23 cellular contexts compared by ENCODE assay signal in the genomic region with DNA sequence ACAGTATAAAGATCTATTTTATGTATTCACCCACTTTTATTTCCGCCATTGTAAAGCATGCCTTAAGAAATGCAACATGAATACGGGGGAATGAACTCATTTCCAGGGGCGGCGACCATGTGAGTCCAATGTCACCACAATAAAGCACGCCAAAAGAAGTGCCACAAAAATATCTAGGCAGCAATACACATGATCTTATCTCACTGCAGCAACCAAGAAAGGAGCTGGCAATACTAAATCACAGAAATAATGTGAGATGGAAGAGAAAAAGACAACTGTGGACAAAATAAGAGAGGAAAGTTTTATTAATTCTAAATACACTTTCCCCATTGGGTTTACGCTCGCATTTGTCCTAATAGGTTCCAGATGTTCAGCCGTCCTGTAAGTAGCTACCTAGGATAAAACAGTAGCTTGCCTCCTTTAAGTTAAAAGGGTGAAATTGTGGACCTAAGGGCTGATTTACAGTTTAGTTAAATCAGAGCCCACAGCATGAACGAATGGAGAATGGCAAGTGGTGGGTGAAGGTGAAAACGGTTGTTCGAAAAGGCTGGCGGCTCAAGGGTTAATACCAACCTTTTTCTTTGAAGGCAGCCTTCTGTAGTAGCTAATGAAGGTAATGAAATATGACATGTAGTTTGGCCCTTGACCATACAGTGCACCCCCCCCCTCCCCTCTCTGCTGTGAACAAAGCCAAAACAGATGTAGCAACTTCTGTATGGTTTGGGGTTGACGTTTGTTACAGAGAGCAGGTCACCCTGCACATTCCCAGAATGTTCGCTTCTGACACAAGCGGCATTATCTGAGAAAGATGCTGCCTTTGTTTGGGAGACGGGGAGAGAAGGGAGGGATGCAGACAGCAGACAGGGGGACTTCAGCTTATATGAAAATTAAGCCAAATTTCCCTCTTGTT.
"Had no signal": no experiment of that assay in that cellular context is flagged by ENCODE, and none has a peak within 500 bp of the region (broad histone marks: within the 10 kb centered on the region; RNA-seq: fewer than 3 reads in every experiment).

No MANE protein-coding gene starts in this region.

- H3K4me1 ChIP-seq: parathyroid adenoma, right lobe of liver, testis, transverse colon had no signal

- H3K27me3 ChIP-seq: esophagus muscularis mucosa, right lobe of liver, testis, transverse colon had no signal

- H3K9me3 ChIP-seq: esophagus muscularis mucosa, right lobe of liver, testis, transverse colon had no signal

- H3K4me3 ChIP-seq: esophagus muscularis mucosa, right lobe of liver, testis, transverse colon had no signal

- H3K27ac ChIP-seq: esophagus muscularis mucosa, parathyroid adenoma, right lobe of liver, testis, transverse colon had no signal

- H3K36me3 Mint-ChIP-seq: activated CD8-positive, alpha-beta memory T cell treated with anti-CD3 and anti-CD28 coated beads, Interleukin-2, amount 10 ng/mL, durations not matched to agents 7 days and 5 days; activated naive CD4-positive, alpha-beta T cell treated with anti-CD3 and anti-CD28 coated beads, Interleukin-2, amount 50 U/mL, for 24 hours; memory B cell had no signal

- H3K79me2 ChIP-seq: parathyroid adenoma had no signal

- H3K4me1 Mint-ChIP-seq: activated B cell treated with CpG ODN at 0.5 μM for 24 hours; activated CD4-positive, alpha-beta T cell treated with anti-CD3 and anti-CD28 coated beads for 36 hours; activated CD8-positive, alpha-beta memory T cell treated with anti-CD3 and anti-CD28 coated beads, Interleukin-2, amount 10 ng/mL, durations not matched to agents 7 days and 5 days; activated naive CD4-positive, alpha-beta T cell treated with anti-CD3 and anti-CD28 coated beads, Interleukin-2, amount 50 U/mL, for 24 hours; activated naive CD8-positive, alpha-beta T cell treated with anti-CD3 and anti-CD28 coated beads, Interleukin-2, amount 50 U/mL, for 24 hours; memory B cell had no signal

- H3K27ac Mint-ChIP-seq: activated B cell treated with CpG ODN at 0.5 μM for 24 hours; activated CD4-positive, alpha-beta T cell treated with anti-CD3 and anti-CD28 coated beads for 36 hours; activated CD8-positive, alpha-beta memory T cell treated with anti-CD3 and anti-CD28 coated beads, Interleukin-2, amount 10 ng/mL, durations not matched to agents 7 days and 5 days; activated CD8-positive, alpha-beta T cell treated with anti-CD3 and anti-CD28 coated beads, Interleukin-2, amount 10 ng/mL, durations not matched to agents 7 days and 5 days; activated naive CD4-positive, alpha-beta T cell treated with anti-CD3 and anti-CD28 coated beads, Interleukin-2, amount 50 U/mL, for 24 hours; activated naive CD8-positive, alpha-beta T cell treated with anti-CD3 and anti-CD28 coated beads, Interleukin-2, amount 50 U/mL, for 24 hours; activated T-helper 2 cell treated with anti-CD3 and anti-CD28 coated beads, Interferon-gamma antibody, Interleukin-2, Interleukin-4, amounts not matched to agents 10 μg/mL and 5 μg/mL and 100 μg/mL, durations not matched to agents 14 hours and 24 hours and 36 hours; memory B cell had no signal

- H3K9ac ChIP-seq: parathyroid adenoma had no signal

- H2AFZ ChIP-seq: parathyroid adenoma had no signal

- H3K27me3 Mint-ChIP-seq: activated B cell treated with CpG ODN at 0.5 μM for 24 hours; activated CD4-positive, alpha-beta T cell treated with anti-CD3 and anti-CD28 coated beads for 36 hours; activated CD8-positive, alpha-beta memory T cell treated with anti-CD3 and anti-CD28 coated beads, Interleukin-2, amount 10 ng/mL, durations not matched to agents 7 days and 5 days; activated naive CD4-positive, alpha-beta T cell treated with anti-CD3 and anti-CD28 coated beads, Interleukin-2, amount 50 U/mL, for 24 hours; activated naive CD8-positive, alpha-beta T cell treated with anti-CD3 and anti-CD28 coated beads, Interleukin-2, amount 50 U/mL, for 24 hours; memory B cell had no signal

- H3K9me3 Mint-ChIP-seq: activated B cell treated with CpG ODN at 0.5 μM for 24 hours; activated naive CD4-positive, alpha-beta T cell treated with anti-CD3 and anti-CD28 coated beads, Interleukin-2, amount 50 U/mL, for 24 hours; activated naive CD8-positive, alpha-beta T cell treated with anti-CD3 and anti-CD28 coated beads, Interleukin-2, amount 50 U/mL, for 24 hours; activated T-helper 2 cell treated with anti-CD3 and anti-CD28 coated beads, Interferon-gamma antibody, Interleukin-2, Interleukin-4, amounts not matched to agents 10 μg/mL and 5 μg/mL and 100 μg/mL, durations not matched to agents 14 hours and 24 hours and 36 hours; memory B cell; neural crest cell had no signal

- ATAC-seq: activated CD4-positive, alpha-beta T cell treated with anti-CD3 and anti-CD28 coated beads for 36 hours; activated CD8-positive, alpha-beta memory T cell treated with anti-CD3 and anti-CD28 coated beads, Interleukin-2, amount 10 ng/mL, durations not matched to agents 7 days and 5 days; activated CD8-positive, alpha-beta T cell treated with anti-CD3 and anti-CD28 coated beads, Interleukin-2, amount 10 ng/mL, durations not matched to agents 7 days and 5 days; activated naive CD8-positive, alpha-beta T cell treated with anti-CD3 and anti-CD28 coated beads, Interleukin-2, amount 50 U/mL, for 24 hours; right lobe of liver; stimulated activated naive CD8-positive, alpha-beta T cell treated with anti-CD3 and anti-CD28 coated beads, Interleukin-15, Interleukin-2, amounts not matched to agents 100 U/mL and 50 U/mL, for 24 hours had no signal

- H3K36me3 ChIP-seq: esophagus muscularis mucosa, right lobe of liver, transverse colon had no signal

- DNase-seq: activated B cell treated with CpG ODN at 0.5 μM for 24 hours; activated CD4-positive, alpha-beta T cell treated with anti-CD3 and anti-CD28 coated beads for 36 hours; activated CD8-positive, alpha-beta memory T cell treated with anti-CD3 and anti-CD28 coated beads, Interleukin-2, amount 10 ng/mL, durations not matched to agents 7 days and 5 days; activated CD8-positive, alpha-beta T cell treated with anti-CD3 and anti-CD28 coated beads, Interleukin-2, amount 10 ng/mL, durations not matched to agents 7 days and 5 days; activated naive CD8-positive, alpha-beta T cell treated with anti-CD3 and anti-CD28 coated beads, Interleukin-2, amount 50 U/mL, for 24 hours; activated T-cell treated with anti-CD3 and anti-CD28 coated beads, Interleukin-2, amount 50 U/mL, for 48 hours; dermis blood vessel endothelial cell; effector CD4-positive, alpha-beta T cell; foreskin melanocyte; islet precursor cell; occipital lobe; right lobe of liver; stimulated activated CD4-positive, alpha-beta T cell treated with anti-CD3 and anti-CD28 coated beads, Interleukin-4, amount 100 ng/mL, for 1 hour; stimulated activated naive CD8-positive, alpha-beta T cell treated with anti-CD3 and anti-CD28 coated beads, Interleukin-15, Interleukin-2, amounts not matched to agents 100 U/mL and 50 U/mL, for 24 hours; T-helper 2 cell; testis; transverse colon had no signal

- H3K4me3 Mint-ChIP-seq: activated B cell treated with CpG ODN at 0.5 μM for 24 hours; activated CD4-positive, alpha-beta T cell treated with anti-CD3 and anti-CD28 coated beads for 36 hours; activated CD8-positive, alpha-beta memory T cell treated with anti-CD3 and anti-CD28 coated beads, Interleukin-2, amount 10 ng/mL, durations not matched to agents 7 days and 5 days; activated CD8-positive, alpha-beta T cell treated with anti-CD3 and anti-CD28 coated beads, Interleukin-2, amount 10 ng/mL, durations not matched to agents 7 days and 5 days; activated naive CD4-positive, alpha-beta T cell treated with anti-CD3 and anti-CD28 coated beads, Interleukin-2, amount 50 U/mL, for 24 hours; activated naive CD8-positive, alpha-beta T cell treated with anti-CD3 and anti-CD28 coated beads, Interleukin-2, amount 50 U/mL, for 24 hours; memory B cell; neural crest cell had no signal
